ENCODE assay signal across 1 cellular context in the genomic region with DNA sequence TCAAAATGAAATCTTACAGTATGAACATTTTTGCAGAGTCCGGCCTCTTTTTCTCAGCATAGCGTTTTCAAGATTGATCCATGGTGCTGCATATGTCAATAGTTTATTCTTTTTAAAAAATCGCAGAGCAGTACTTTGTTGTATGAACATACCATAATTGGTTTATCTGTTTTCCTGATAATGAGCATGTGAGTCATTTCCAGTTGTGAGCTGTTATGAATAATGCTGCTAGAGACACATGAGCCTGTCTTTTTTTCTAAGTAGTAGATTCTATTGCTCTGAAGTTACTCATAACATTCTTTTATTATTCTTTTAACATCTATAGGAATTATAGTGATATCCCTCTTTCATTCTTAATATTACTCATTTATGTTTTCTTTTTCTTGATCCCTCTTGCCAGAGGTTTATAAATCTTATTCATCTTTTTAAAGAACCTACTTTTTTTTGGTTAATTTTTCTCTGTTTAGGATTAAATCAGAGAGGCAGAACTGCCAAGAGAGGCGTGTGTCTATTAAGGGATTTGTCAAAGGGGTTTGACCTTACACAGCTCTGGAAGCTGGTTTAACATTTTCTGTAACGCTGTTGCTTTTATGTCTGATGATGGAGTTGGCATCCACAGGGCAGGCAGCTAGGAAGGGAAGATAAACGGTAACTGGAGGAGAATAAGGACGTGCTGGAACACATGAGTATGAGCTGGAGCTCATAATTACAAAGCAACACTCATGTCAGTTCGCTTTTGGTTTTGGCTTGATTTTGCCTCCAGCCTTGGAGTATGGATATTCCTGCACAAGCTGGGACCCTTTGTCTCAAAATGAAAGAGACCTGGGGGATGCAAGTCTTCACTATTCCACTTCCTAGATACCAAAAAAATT.
TF ChIP-seq lines count a peak whose summit lies in the region.

No MANE protein-coding gene starts in this region.

TF ChIP-seq in IMR-90, 13 proteins besides CTCF, POLR2A, EP300 and RAD21:
- TF ChIP-seq ELK1 (IDR thresholded peaks at IDR 0.05; ENCODE audit: borderline replicate concordance, low read depth, low read length) (no peak), FOS (IDR thresholded peaks at IDR 0.05; ENCODE audit: low read depth, low read length) (peak; percentile 27; the same call in 1 of the 2 replicates)
TF ChIP-seq in IMR-90: peak in this region for 1.
